ENCODE assay signal across 13 cellular contexts in the genomic region with DNA sequence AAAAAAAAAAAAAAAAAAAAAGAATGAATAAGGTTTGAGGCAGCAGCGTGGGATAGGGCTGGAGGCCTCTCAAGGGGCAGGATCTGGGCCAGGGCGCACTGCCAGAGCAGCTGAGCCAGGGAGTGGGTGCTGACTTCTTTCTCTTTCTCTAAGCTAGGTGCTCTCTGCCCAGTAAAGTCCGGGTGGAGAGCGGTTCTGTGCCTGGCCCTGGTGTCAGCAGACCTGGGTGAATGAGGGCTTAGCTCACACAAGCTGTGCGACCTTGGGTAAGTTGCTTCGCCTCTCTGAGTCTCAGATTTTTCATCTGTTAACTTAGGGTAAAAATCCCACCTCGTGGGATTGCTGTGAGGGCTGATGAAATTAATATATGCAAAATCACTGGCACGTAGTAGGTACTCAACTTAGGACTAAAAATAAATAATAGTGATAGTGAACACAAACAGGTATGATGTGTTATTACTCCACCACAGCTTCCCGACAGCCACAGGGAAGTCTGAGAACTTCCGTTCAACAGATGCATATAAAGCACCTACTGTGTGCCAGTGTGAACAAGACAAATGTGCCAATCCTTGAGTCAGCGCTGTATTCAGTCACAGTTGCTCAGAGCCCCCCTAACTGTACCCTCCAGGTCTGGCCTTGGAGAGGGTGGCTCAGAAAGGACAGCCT. TPM values are rescaled to one million over a fixed set of nuclear protein-coding genes. Genes with fewer than 3 reads are reported as not detected.
DNase-seq lines count a peak whose midpoint lies in the region; ATAC-seq and TF ChIP-seq lines count a peak whose summit lies in the region.
"Had no signal": no experiment of that assay in that cellular context is flagged by ENCODE, and none has a peak within 500 bp of the region (broad histone marks: within the 10 kb centered on the region; RNA-seq: fewer than 3 reads in every experiment).

No MANE protein-coding gene starts in this region.

- H3K27ac Mint-ChIP-seq in nephron = no peak overlapping the region
- no peak overlapping the region for H3K27ac Mint-ChIP-seq in activated CD4-positive, alpha-beta T cell treated with anti-CD3 and anti-CD28 coated beads, Interleukin-2, amount 10 ng/mL, durations not matched to agents 7 days and 5 days
- H3K27ac Mint-ChIP-seq in activated CD8-positive, alpha-beta T cell treated with anti-CD3 and anti-CD28 coated beads, Interleukin-2, amount 10 ng/mL, durations not matched to agents 7 days and 5 days = no peak overlapping the region
- H3K27ac Mint-ChIP-seq: activated CD4-positive, alpha-beta T cell treated with anti-CD3 and anti-CD28 coated beads, Interleukin-2, amount 10 ng/mL, durations not matched to agents 24 days and 14 days; activated naive CD8-positive, alpha-beta T cell; IgD-negative memory B cell had no signal

- no peak for TF ChIP-seq CTCF in nephron (IDR thresholded peaks at IDR 0.05; ENCODE audit: unreplicated experiment in 3 of 3)

- H3K36me3 Mint-ChIP-seq in nephron (ENCODE audit: low read depth) = no peaks in the 10 kb centered on the region
- H3K36me3 Mint-ChIP-seq in activated CD4-positive, alpha-beta T cell treated with anti-CD3 and anti-CD28 coated beads, Interleukin-2, amount 10 ng/mL, durations not matched to agents 7 days and 5 days (ENCODE audit: low read depth) = no peaks in the 10 kb centered on the region
- H3K36me3 Mint-ChIP-seq in activated CD8-positive, alpha-beta T cell treated with anti-CD3 and anti-CD28 coated beads, Interleukin-2, amount 10 ng/mL, durations not matched to agents 7 days and 5 days (ENCODE audit: low read depth) = no peaks in the 10 kb centered on the region
- H3K36me3 Mint-ChIP-seq: activated naive CD8-positive, alpha-beta T cell had no signal

- peak; percentile 79 for DNase-seq in ACHN
- DNase-seq in LHCN-M2 (ENCODE audit: low read depth) = peak; percentile 67
- no peak for DNase-seq in epithelial cell of prostate (ENCODE audit: low read depth, low spot score)
- no peak for DNase-seq in activated CD4-positive, alpha-beta T cell treated with anti-CD3 and anti-CD28 coated beads, Interleukin-2, amount 10 ng/mL, durations not matched to agents 7 days and 5 days
- no peak for DNase-seq in activated T-cell treated with anti-CD3 and anti-CD28 coated beads, Interleukin-2, amount 50 U/mL, for 48 hours
- no peak for DNase-seq in activated CD8-positive, alpha-beta T cell treated with anti-CD3 and anti-CD28 coated beads, Interleukin-2, amount 10 ng/mL, durations not matched to agents 7 days and 5 days
- DNase-seq: activated CD4-positive, alpha-beta T cell treated with anti-CD3 and anti-CD28 coated beads, Interleukin-2, amount 10 ng/mL, durations not matched to agents 24 days and 14 days had no signal

- POLR2A ChIA-PET in activated CD4-positive, alpha-beta T cell treated with anti-CD3 and anti-CD28 coated beads, Interleukin-2, amount 10 ng/mL, durations not matched to agents 7 days and 5 days (lab: Charles Lee) = no interaction called here
- POLR2A ChIA-PET in activated CD8-positive, alpha-beta T cell treated with anti-CD3 and anti-CD28 coated beads, Interleukin-2, amount 10 ng/mL, durations not matched to agents 7 days and 5 days (lab: Charles Lee) = no interaction called here

- H3K4me1 Mint-ChIP-seq in nephron = peaks cover 29% of the 10 kb centered on the region
- H3K4me1 Mint-ChIP-seq in activated CD4-positive, alpha-beta T cell treated with anti-CD3 and anti-CD28 coated beads, Interleukin-2, amount 10 ng/mL, durations not matched to agents 7 days and 5 days = peaks cover 22% of the 10 kb centered on the region
- peaks cover 35% of the 10 kb centered on the region for H3K4me1 Mint-ChIP-seq in activated CD8-positive, alpha-beta T cell treated with anti-CD3 and anti-CD28 coated beads, Interleukin-2, amount 10 ng/mL, durations not matched to agents 7 days and 5 days (ENCODE audit: low read depth)

- CTCF ChIA-PET in activated CD4-positive, alpha-beta T cell treated with anti-CD3 and anti-CD28 coated beads, Interleukin-2, amount 10 ng/mL, durations not matched to agents 7 days and 5 days (lab: Charles Lee) = interaction anchor here (1.3 to 1.4 kb wide), 2 partner anchors 53 to 113 kb away, joined by 3 to 4 read pairs; no protein-coding TSS in a partner anchor
- CTCF ChIA-PET in activated CD8-positive, alpha-beta T cell treated with anti-CD3 and anti-CD28 coated beads, Interleukin-2, amount 10 ng/mL, durations not matched to agents 7 days and 5 days (lab: Charles Lee) = interaction anchor here (9.8 kb wide), 1 partner anchor 112 kb away, joined by 244 read pairs; no protein-coding TSS in a partner anchor

- peak overlapping the region; percentile 52 for H3K27ac ChIP-seq in epithelial cell of prostate
- H3K27ac ChIP-seq: BLaER1 treated with 17β-estradiol and CSF1 and Interleukin-3, amounts not matched to agents 10 nM and 100 nM; SK-N-MC had no signal

- peak overlapping the region in 2 of 3 experiments; percentile 31 to 57 for H3K4me3 Mint-ChIP-seq in nephron
- H3K4me3 Mint-ChIP-seq in activated CD4-positive, alpha-beta T cell treated with anti-CD3 and anti-CD28 coated beads, Interleukin-2, amount 10 ng/mL, durations not matched to agents 7 days and 5 days = no peak overlapping the region
- H3K4me3 Mint-ChIP-seq in activated CD8-positive, alpha-beta T cell treated with anti-CD3 and anti-CD28 coated beads, Interleukin-2, amount 10 ng/mL, durations not matched to agents 7 days and 5 days = no peak overlapping the region
- H3K4me3 Mint-ChIP-seq: activated CD4-positive, alpha-beta T cell treated with anti-CD3 and anti-CD28 coated beads, Interleukin-2, amount 10 ng/mL, durations not matched to agents 24 days and 14 days; activated naive CD8-positive, alpha-beta T cell had no signal

- H3K27me3 Mint-ChIP-seq in nephron (ENCODE audit: low read depth) = peaks cover 25% of the 10 kb centered on the region
- peaks cover 26% of the 10 kb centered on the region for H3K27me3 Mint-ChIP-seq in activated CD4-positive, alpha-beta T cell treated with anti-CD3 and anti-CD28 coated beads, Interleukin-2, amount 10 ng/mL, durations not matched to agents 7 days and 5 days
- peaks cover 18% of the 10 kb centered on the region for H3K27me3 Mint-ChIP-seq in activated CD8-positive, alpha-beta T cell treated with anti-CD3 and anti-CD28 coated beads, Interleukin-2, amount 10 ng/mL, durations not matched to agents 7 days and 5 days (ENCODE audit: low read depth)

- no peak for ATAC-seq in activated CD8-positive, alpha-beta T cell treated with anti-CD3 and anti-CD28 coated beads, Interleukin-2, amount 10 ng/mL, durations not matched to agents 7 days and 5 days
- no peak for ATAC-seq in GM21723 (IDR thresholded peaks at IDR 0.05; ENCODE audit: unreplicated experiment)

- in situ Hi-C loops in ACHN (cut with HindIII; ENCODE audit: low pct_ligation_motif_present, low pct_unique_long_range_greater_than_20kb, low sequenced_read_pairs) = no loop called here

- peaks cover 3% of the 10 kb centered on the region for H3K9me3 Mint-ChIP-seq in nephron
- no peaks in the 10 kb centered on the region for H3K9me3 Mint-ChIP-seq in activated CD4-positive, alpha-beta T cell treated with anti-CD3 and anti-CD28 coated beads, Interleukin-2, amount 10 ng/mL, durations not matched to agents 7 days and 5 days
- no peaks in the 10 kb centered on the region for H3K9me3 Mint-ChIP-seq in activated CD8-positive, alpha-beta T cell treated with anti-CD3 and anti-CD28 coated beads, Interleukin-2, amount 10 ng/mL, durations not matched to agents 7 days and 5 days (ENCODE audit: insufficient read depth)
- H3K9me3 Mint-ChIP-seq: activated CD4-positive, alpha-beta T cell treated with anti-CD3 and anti-CD28 coated beads, Interleukin-2, amount 10 ng/mL, durations not matched to agents 24 days and 14 days; IgD-negative memory B cell had no signal

RNA-seq across cellular contexts. Expression of a gene that starts 2.0 kb away (rescaled TPM):
- 0.63 and 1.4 TPM in 2 replicates for total RNA-seq in LHCN-M2 (2014; rRNA removed)
- 0.60 TPM for polyA plus RNA-seq in LHCN-M2 (2012)
- total RNA-seq in activated CD4-positive, alpha-beta T cell treated with anti-CD3 and anti-CD28 coated beads, Interleukin-2, amount 10 ng/mL, durations not matched to agents 7 days and 5 days = 1 to 10 TPM in 1 of 2 experiments, under 1 TPM in 1; 0.67 to 1.1 TPM
- total RNA-seq in activated CD8-positive, alpha-beta T cell treated with anti-CD3 and anti-CD28 coated beads, Interleukin-2, amount 10 ng/mL, durations not matched to agents 7 days and 5 days = 1 to 10 TPM; 6.0 to 6.1 TPM
- polyA plus RNA-seq: IgD-negative memory B cell had no signal

RNA-seq across cellular contexts. Expression of a gene that starts 31.9 kb away (rescaled TPM):
- not detected in 2 replicates for total RNA-seq in LHCN-M2 (2014; rRNA removed)
- polyA plus RNA-seq in LHCN-M2 (2012) = 0.26 TPM
- total RNA-seq in activated CD4-positive, alpha-beta T cell treated with anti-CD3 and anti-CD28 coated beads, Interleukin-2, amount 10 ng/mL, durations not matched to agents 7 days and 5 days = not detected
- total RNA-seq in activated CD8-positive, alpha-beta T cell treated with anti-CD3 and anti-CD28 coated beads, Interleukin-2, amount 10 ng/mL, durations not matched to agents 7 days and 5 days = not detected
- total RNA-seq: activated CD4-positive, alpha-beta T cell treated with anti-CD3 and anti-CD28 coated beads, Interleukin-2, amount 10 ng/mL, durations not matched to agents 24 days and 14 days had no signal
- polyA plus RNA-seq: IgD-negative memory B cell had no signal

RNA-seq across cellular contexts. Expression of a gene that starts 53.6 kb away (rescaled TPM):
- not detected in 2 replicates for total RNA-seq in LHCN-M2 (2014; rRNA removed)
- polyA plus RNA-seq in LHCN-M2 (2012) = 0.04 TPM
- total RNA-seq in activated CD4-positive, alpha-beta T cell treated with anti-CD3 and anti-CD28 coated beads, Interleukin-2, amount 10 ng/mL, durations not matched to agents 7 days and 5 days = not detected
- total RNA-seq in activated CD8-positive, alpha-beta T cell treated with anti-CD3 and anti-CD28 coated beads, Interleukin-2, amount 10 ng/mL, durations not matched to agents 7 days and 5 days = not detected
- total RNA-seq: activated CD4-positive, alpha-beta T cell treated with anti-CD3 and anti-CD28 coated beads, Interleukin-2, amount 10 ng/mL, durations not matched to agents 24 days and 14 days had no signal
- polyA plus RNA-seq: IgD-negative memory B cell had no signal

RNA-seq across cellular contexts. Expression of a gene that starts 57.6 kb away (rescaled TPM):
- 3.2 and 3.3 TPM in 2 replicates for total RNA-seq in LHCN-M2 (2014; rRNA removed)
- 63.5 TPM for polyA plus RNA-seq in LHCN-M2 (2012)
- not detected for total RNA-seq in activated CD4-positive, alpha-beta T cell treated with anti-CD3 and anti-CD28 coated beads, Interleukin-2, amount 10 ng/mL, durations not matched to agents 7 days and 5 days
- not detected for total RNA-seq in activated CD8-positive, alpha-beta T cell treated with anti-CD3 and anti-CD28 coated beads, Interleukin-2, amount 10 ng/mL, durations not matched to agents 7 days and 5 days
- total RNA-seq: activated CD4-positive, alpha-beta T cell treated with anti-CD3 and anti-CD28 coated beads, Interleukin-2, amount 10 ng/mL, durations not matched to agents 24 days and 14 days had no signal
- polyA plus RNA-seq: IgD-negative memory B cell had no signal

Comparison
In these comparisons a context has a peak if more than half of its experiments do, and no peak if none do; other contexts are left out.
1. DNase-seq: peak in ACHN (single experiment) and LHCN-M2 (single experiment); none in epithelial cell of prostate (single experiment), activated CD4-positive, alpha-beta T cell treated with anti-CD3 and anti-CD28 coated beads, Interleukin-2, amount 10 ng/mL, durations not matched to agents 7 days and 5 days (single experiment), activated T-cell treated with anti-CD3 and anti-CD28 coated beads, Interleukin-2, amount 50 U/mL, for 48 hours (0 of 2) and activated CD8-positive, alpha-beta T cell treated with anti-CD3 and anti-CD28 coated beads, Interleukin-2, amount 10 ng/mL, durations not matched to agents 7 days and 5 days (single experiment).
2. H3K4me3 Mint-ChIP-seq: peak in nephron (2 of 3); none in activated CD4-positive, alpha-beta T cell treated with anti-CD3 and anti-CD28 coated beads, Interleukin-2, amount 10 ng/mL, durations not matched to agents 7 days and 5 days (single experiment) and activated CD8-positive, alpha-beta T cell treated with anti-CD3 and anti-CD28 coated beads, Interleukin-2, amount 10 ng/mL, durations not matched to agents 7 days and 5 days (single experiment).